1 cellular context compared by ENCODE assay signal in the genomic region with DNA sequence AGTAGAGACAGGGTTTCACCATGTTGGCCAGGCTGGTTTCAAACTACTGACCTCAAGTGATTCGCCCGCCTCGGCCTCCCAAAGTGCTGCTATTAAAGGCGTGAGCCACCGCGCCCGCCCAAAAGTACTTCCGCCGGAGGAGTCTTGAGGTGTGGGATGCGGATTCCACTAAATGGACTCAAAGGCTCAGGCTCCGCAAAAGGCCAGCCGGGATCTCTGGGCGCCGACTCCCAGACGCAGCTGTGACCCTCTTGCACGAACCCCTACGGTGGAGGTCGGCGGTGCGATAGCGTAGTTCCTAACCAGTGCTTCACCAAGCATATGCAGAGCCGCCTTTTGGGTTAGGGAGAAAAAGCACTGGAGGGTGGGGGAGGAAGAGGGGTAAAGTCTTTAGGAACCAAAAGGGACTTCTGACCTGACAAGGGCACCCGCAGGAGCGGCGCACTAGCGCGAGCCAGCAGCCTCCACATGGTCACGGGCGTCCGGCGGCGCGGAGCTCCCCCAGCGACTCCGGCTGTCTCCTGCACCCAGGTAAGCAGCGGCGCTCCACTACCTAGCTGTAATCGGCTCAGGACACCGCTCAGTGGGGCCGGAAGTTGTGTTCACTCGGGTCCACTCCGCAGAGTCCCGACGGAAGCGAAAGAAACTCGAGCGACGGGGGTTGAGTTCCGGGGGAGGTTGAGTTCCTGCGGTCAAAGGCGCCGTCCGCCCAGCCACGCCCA.
TF ChIP-seq lines count a peak whose summit lies in the region.

Gene MRPL16 (minus strand): TSS at position 590 of the 722 bp plus-strand sequence. CDS start 120 bp downstream, at position 470.

TF ChIP-seq in SK-N-SH treated with all-trans-retinoic acid at 6 μM for 48 hours, 23 proteins besides CTCF, POLR2A, EP300 and RAD21 (continued from another document):
- no peak for TF ChIP-seq CREB5 (CRISPR knock-in tag; IDR thresholded peaks at IDR 0.05; ENCODE audit: low read depth)
- TF ChIP-seq BACH2 (CRISPR knock-in tag; IDR thresholded peaks at IDR 0.05; ENCODE audit: borderline replicate concordance), result no peak
- TF ChIP-seq ZNF565 (CRISPR knock-in tag; conservative IDR thresholded peaks at IDR 0.05; ENCODE audit: low read depth), result no peak
- no peak; the same call in 1 of the 2 replicates for TF ChIP-seq SNAI2 (CRISPR knock-in tag; IDR thresholded peaks at IDR 0.05)
- no peak for TF ChIP-seq ARNTL (CRISPR knock-in tag; IDR thresholded peaks at IDR 0.05; ENCODE audit: borderline replicate concordance, low read depth)
- TF ChIP-seq, protein P1, sequence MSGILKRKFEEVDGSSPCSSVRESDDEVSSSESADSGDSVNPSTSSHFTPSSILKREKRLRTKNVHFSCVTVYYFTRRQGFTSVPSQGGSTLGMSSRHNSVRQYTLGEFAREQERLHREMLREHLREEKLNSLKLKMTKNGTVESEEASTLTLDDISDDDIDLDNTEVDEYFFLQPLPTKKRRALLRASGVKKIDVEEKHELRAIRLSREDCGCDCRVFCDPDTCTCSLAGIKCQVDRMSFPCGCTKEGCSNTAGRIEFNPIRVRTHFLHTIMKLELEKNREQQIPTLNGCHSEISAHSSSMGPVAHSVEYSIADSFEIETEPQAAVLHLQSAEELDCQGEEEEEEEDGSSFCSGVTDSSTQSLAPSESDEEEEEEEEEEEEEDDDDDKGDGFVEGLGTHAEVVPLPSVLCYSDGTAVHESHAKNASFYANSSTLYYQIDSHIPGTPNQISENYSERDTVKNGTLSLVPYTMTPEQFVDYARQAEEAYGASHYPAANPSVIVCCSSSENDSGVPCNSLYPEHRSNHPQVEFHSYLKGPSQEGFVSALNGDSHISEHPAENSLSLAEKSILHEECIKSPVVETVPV (CRISPR knock-in tag; IDR thresholded peaks at IDR 0.05), result no peak
- no peak for TF ChIP-seq ZC3H10 (CRISPR knock-in tag; IDR thresholded peaks at IDR 0.05)
- no peak for TF ChIP-seq ESRRG (CRISPR knock-in tag; IDR thresholded peaks at IDR 0.05)
- TF ChIP-seq ZNF8 (CRISPR knock-in tag; IDR thresholded peaks at IDR 0.05), result no peak
- 0 out of 2 replicates have a peak, but pooled peaks have one; percentile 16 for TF ChIP-seq GLIS3 (CRISPR knock-in tag; IDR thresholded peaks at IDR 0.05)
